In genomic region chrY:12741414-12741813, GRCh38 we compare ENCODE assay signal across 24 cellular contexts. TPM values are rescaled to one million over a fixed set of nuclear protein-coding genes. Genes with fewer than 3 reads are reported as not detected.
"Had no signal": no experiment of that assay in that cellular context is flagged by ENCODE, and none has a peak within 500 bp of the region (broad histone marks: within the 10 kb centered on the region; RNA-seq: fewer than 3 reads in every experiment).

No MANE protein-coding gene starts in this region.

- H3K27ac ChIP-seq: HL-60, KMS-11, RWPE1 had no signal

- H3K4me1 Mint-ChIP-seq: IgD-negative memory B cell had no signal

- H3K9me3 ChIP-seq: SK-N-SH had no signal

- H3K27me3 Mint-ChIP-seq: IgD-negative memory B cell had no signal

- H3K36me3 Mint-ChIP-seq: IgD-negative memory B cell had no signal

- H3K4me3 Mint-ChIP-seq: IgD-negative memory B cell had no signal

- H3K9me3 Mint-ChIP-seq: IgD-negative memory B cell had no signal

- H3K27ac Mint-ChIP-seq: IgD-negative memory B cell had no signal

- DNase-seq: Kasumi-1, MM.1S, NCI-H1092 treated with DMSO at 0.1 percent for 48 hours, NCI-H1436, NCI-H187, NCI-H2029, NCI-H2081 treated with DMSO at 0.1 percent for 48 hours, NCI-H2171, NCI-H226, NCI-H446, NCI-H510A, NCI-H524 treated with DMSO at 0.1 percent for 48 hours, NCI-H69, NCI-H774, PC-3, SHP77, SK-N-SH had no signal

- H3K4me3 ChIP-seq: K562 had no signal

- ATAC-seq: K562, Panc1, PC-3 had no signal

RNA-seq across cellular contexts. Expression of gene USP9Y, which starts 40.4 kb away (rescaled TPM):
- total RNA-seq: PC-3, SK-MEL-5 had no signal
